ENCODE assay signal across 1 cellular context in the genomic region with DNA sequence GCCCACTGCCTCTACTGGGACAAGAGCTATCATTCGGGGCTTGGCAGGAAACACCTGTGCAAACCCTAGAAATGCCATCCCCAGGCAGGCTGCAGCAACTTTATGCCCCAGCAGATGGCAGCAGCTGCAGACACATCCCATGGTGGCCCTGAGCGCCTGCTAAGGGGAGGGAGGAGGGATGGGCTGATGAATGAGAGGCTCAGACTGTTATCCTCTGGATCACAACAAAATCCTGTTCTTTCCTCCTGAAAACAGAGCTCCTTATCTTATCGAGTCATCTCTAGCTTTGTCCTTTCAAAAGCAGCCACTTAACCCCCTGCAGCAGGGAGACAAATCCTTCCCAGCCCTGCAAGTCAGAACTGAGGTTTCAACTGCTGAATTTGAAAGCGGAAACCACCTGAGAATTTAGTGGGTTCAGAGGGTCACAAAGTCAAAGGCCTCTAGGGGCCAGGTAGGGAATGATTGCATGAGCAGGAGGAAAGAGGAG.
A peak's percentile ranks its signal among the peaks of the same experiment; 100 is the strongest.
TF ChIP-seq lines count a peak whose summit lies in the region.

No MANE protein-coding gene starts in this region.

TF ChIP-seq in K562, 482 proteins besides CTCF, POLR2A, EP300 and RAD21 (continued from another document):
- TF ChIP-seq MBD1 (CRISPR knock-in tag; IDR thresholded peaks at IDR 0.05) (no peak), SAFB2 (IDR thresholded peaks at IDR 0.05; ENCODE audit: borderline replicate concordance, low read depth, low read length, severe bottlenecking) (no peak), FUS (optimal IDR thresholded peaks at IDR 0.05; ENCODE audit: low read depth, low read length) (no peak), TFAP4 (CRISPR knock-in tag; IDR thresholded peaks at IDR 0.05; ENCODE audit: borderline replicate concordance) (peak; percentile 48; the same call in 1 of the 2 replicates), PYGO2 (tag; IDR thresholded peaks at IDR 0.05) (no peak), DIDO1 (tag; IDR thresholded peaks at IDR 0.05; ENCODE audit: low read depth) (no peak), MEF2A (IDR thresholded peaks at IDR 0.05; ENCODE audit: control insufficient read depth, low read depth, low read length) (no peak), ZNF79 (CRISPR knock-in tag; IDR thresholded peaks at IDR 0.05; ENCODE audit: low read depth) (0 out of 2 replicates have a peak, but pooled peaks have one; percentile 9), NFE2L1 (tag; IDR thresholded peaks at IDR 0.05; ENCODE audit: borderline replicate concordance, low read depth) (no peak), ZNF408 (CRISPR knock-in tag; IDR thresholded peaks at IDR 0.05; ENCODE audit: low read depth) (no peak), YBX1 (IDR thresholded peaks at IDR 0.05) (no peak), ZNF174 (CRISPR knock-in tag; IDR thresholded peaks at IDR 0.05) (no peak)
- TF ChIP-seq, protein P1, sequence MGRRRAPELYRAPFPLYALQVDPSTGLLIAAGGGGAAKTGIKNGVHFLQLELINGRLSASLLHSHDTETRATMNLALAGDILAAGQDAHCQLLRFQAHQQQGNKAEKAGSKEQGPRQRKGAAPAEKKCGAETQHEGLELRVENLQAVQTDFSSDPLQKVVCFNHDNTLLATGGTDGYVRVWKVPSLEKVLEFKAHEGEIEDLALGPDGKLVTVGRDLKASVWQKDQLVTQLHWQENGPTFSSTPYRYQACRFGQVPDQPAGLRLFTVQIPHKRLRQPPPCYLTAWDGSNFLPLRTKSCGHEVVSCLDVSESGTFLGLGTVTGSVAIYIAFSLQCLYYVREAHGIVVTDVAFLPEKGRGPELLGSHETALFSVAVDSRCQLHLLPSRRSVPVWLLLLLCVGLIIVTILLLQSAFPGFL (CRISPR knock-in tag; IDR thresholded peaks at IDR 0.05) = no peak
